In genomic region chr7:150842716-150843115, GRCh38 we compare ENCODE assay signal across 19 cellular contexts. TPM values are rescaled to one million over a fixed set of nuclear protein-coding genes. Genes with fewer than 3 reads are reported as not detected.
"Had no signal": no experiment of that assay in that cellular context is flagged by ENCODE, and none has a peak within 500 bp of the region (broad histone marks: within the 10 kb centered on the region; RNA-seq: fewer than 3 reads in every experiment).

No MANE protein-coding gene starts in this region.

- DNase-seq: KBM-7, NCI-H1092 treated with DMSO at 0.1 percent for 48 hours, NCI-H1436, NCI-H187, NCI-H2029, NCI-H2081 treated with DMSO at 0.1 percent for 48 hours, NCI-H2171, NCI-H226, NCI-H446, NCI-H510A, NCI-H524 treated with DMSO at 0.1 percent for 48 hours, NCI-H69, NCI-H774, Right ventricle myocardium superior, RPMI8226, SIG-M5 had no signal

RNA-seq across cellular contexts. Expression of gene AOC1, which starts 9.6 kb away (rescaled TPM):
- total RNA-seq: LHCN-M2, Right ventricle myocardium superior, SJSA1 had no signal

RNA-seq across cellular contexts. Expression of gene TMEM176A, which starts 42.1 kb away (rescaled TPM):
- total RNA-seq: LHCN-M2, MCF 10A, SJSA1 had no signal

RNA-seq across cellular contexts. Expression of gene TMEM176B, which starts 42.6 kb away (rescaled TPM):
- total RNA-seq: LHCN-M2, SJSA1 had no signal
